29 cellular contexts compared by ENCODE assay signal in genomic region chr3:77059354-77059753, GRCh38. TPM values are rescaled to one million over a fixed set of nuclear protein-coding genes. Genes with fewer than 3 reads are reported as not detected.
"Had no signal": no experiment of that assay in that cellular context is flagged by ENCODE, and none has a peak within 500 bp of the region (broad histone marks: within the 10 kb centered on the region; RNA-seq: fewer than 3 reads in every experiment).

No MANE protein-coding gene starts in this region.

- H3K27ac Mint-ChIP-seq: dendritic cell treated with granulocyte-macrophage colony-stimulating factor and Interleukin-4, amounts not matched to agents 40 ng/mL and 50 ng/mL, for 4 days; effector memory CD8-positive, alpha-beta T cell; endodermal cell had no signal

- H3K27ac ChIP-seq: colonic mucosa, coronary artery, dorsolateral prefrontal cortex, epithelial cell of prostate, esophagus muscularis mucosa, esophagus squamous epithelium, foreskin keratinocyte, gastrocnemius medialis, gastroesophageal sphincter, heart left ventricle, heart right ventricle had no signal

- H3K36me3 ChIP-seq: colonic mucosa, esophagus muscularis mucosa, esophagus squamous epithelium, gastrocnemius medialis, gastroesophageal sphincter, heart left ventricle, heart right ventricle had no signal

- ATAC-seq: effector memory CD8-positive, alpha-beta T cell; esophagus mucosa; foreskin keratinocyte; gastrocnemius medialis; gastroesophageal sphincter; heart left ventricle; heart right ventricle had no signal

- H3K9me3 ChIP-seq: colonic mucosa, gastrocnemius medialis had no signal

- H3K27me3 ChIP-seq: colonic mucosa, dorsolateral prefrontal cortex, esophagus muscularis mucosa, esophagus squamous epithelium, foreskin keratinocyte, gastrocnemius medialis, gastroesophageal sphincter, heart left ventricle, heart right ventricle had no signal

- H3K4me1 ChIP-seq: colonic mucosa, esophagus muscularis mucosa, gastrocnemius medialis, gastroesophageal sphincter, heart left ventricle, heart right ventricle had no signal

- FAIRE-seq: colon, endometrium, endothelial cell of umbilical vein, frontal cortex had no signal

- H3K4me1 Mint-ChIP-seq: endodermal cell had no signal

- H3K4me3 Mint-ChIP-seq: dendritic cell treated with granulocyte-macrophage colony-stimulating factor and Interleukin-4, amounts not matched to agents 40 ng/mL and 50 ng/mL, for 4 days; effector memory CD8-positive, alpha-beta T cell; endodermal cell had no signal

- H3K4me3 ChIP-seq: colonic mucosa, coronary artery, dorsolateral prefrontal cortex, esophagus muscularis mucosa, esophagus squamous epithelium, gastrocnemius medialis, gastroesophageal sphincter, heart left ventricle, heart right ventricle had no signal

- DNase-seq: colonic mucosa; cortex of kidney; dermis blood vessel endothelial cell; dorsolateral prefrontal cortex; effector CD4-positive, alpha-beta T cell; effector CD8-positive, alpha-beta T cell; effector memory CD4-positive, alpha-beta T cell; effector memory CD8-positive, alpha-beta T cell; endodermal cell; erythroblast; esophagus squamous epithelium; foreskin fibroblast; foreskin keratinocyte; foreskin melanocyte; gastrocnemius medialis; glutamatergic neuron; head of caudate nucleus; heart left ventricle; heart right ventricle had no signal

- H3K27me3 Mint-ChIP-seq: dendritic cell treated with granulocyte-macrophage colony-stimulating factor and Interleukin-4, amounts not matched to agents 40 ng/mL and 50 ng/mL, for 4 days; effector memory CD8-positive, alpha-beta T cell had no signal

RNA-seq across cellular contexts. Expression of gene ROBO2, which starts 19.5 kb away (rescaled TPM):
- total RNA-seq: dermis blood vessel endothelial cell, endothelial cell of umbilical vein had no signal
- polyA plus RNA-seq: endothelial cell of umbilical vein had no signal
